1 cellular context compared by ENCODE assay signal in the genomic region with DNA sequence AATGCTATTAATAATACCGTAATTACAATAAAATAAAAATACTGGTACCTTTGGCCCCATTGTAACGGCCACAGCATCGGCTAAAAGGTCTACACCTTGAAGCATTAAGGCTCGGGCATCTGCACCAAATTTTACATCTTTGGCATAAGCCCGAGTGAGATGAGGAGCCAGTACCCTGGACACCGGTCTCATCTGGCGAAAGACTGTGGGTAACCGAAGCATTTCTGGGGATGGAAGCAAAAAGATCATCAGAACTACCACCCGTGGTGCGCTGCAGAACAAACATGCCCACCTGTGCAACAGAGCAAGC.
TF ChIP-seq lines count a peak whose summit lies in the region.

No MANE protein-coding gene starts in this region.

TF ChIP-seq in endothelial cell of umbilical vein, 7 proteins besides CTCF, POLR2A, EP300 and RAD21:
- TF ChIP-seq MYC (IDR thresholded peaks at IDR 0.05; ENCODE audit: low read depth, low read length) (no peak), GATA2 (IDR thresholded peaks at IDR 0.05; ENCODE audit: insufficient read depth, insufficient read length, low read depth, low read length) (no peak), MAX (IDR thresholded peaks at IDR 0.05; ENCODE audit: insufficient read depth, insufficient read length) (no peak), FOS (IDR thresholded peaks at IDR 0.05; ENCODE audit: borderline replicate concordance, insufficient read depth, low read length) (no peak), EZH2 (IDR thresholded peaks at IDR 0.05; ENCODE audit: borderline replicate concordance, low read depth, low read length, severe bottlenecking) (no peak), JUN (IDR thresholded peaks at IDR 0.05; ENCODE audit: borderline replicate concordance, insufficient read depth, insufficient read length, low read depth) (no peak), POLR2AphosphoS5 (IDR thresholded peaks at IDR 0.05; ENCODE audit: insufficient read depth, low read depth, low read length) (no peak)
